8 cellular contexts compared by ENCODE assay signal in the genomic region with DNA sequence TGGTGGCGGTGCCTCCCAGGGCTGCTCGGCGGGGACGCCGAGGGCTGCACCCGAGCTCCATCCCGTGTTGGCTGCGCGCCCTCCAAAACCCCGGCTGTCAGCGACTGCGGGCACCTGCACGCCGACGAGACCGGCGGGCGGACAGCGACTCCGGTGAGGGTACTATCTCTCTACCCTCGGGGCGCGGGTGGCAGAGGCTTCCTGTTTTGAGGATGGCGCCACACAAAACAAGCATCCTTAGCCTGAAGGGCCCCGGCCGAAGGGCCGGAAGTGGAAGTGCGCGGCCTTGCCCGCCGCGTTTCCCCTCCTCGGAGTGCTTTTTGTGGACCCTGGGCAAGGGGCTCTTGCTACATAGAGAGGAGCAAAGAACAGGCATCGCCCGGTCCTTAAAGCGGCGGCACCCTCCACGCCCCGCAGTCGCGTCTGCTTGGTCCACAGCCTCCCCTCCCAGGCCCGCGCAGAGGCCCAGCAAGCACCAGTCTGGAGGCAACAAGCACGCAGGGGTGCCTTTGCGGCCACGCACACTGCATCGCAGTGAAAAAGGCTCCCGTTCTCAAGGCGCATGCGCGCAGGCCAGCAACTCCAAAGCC. TPM values are rescaled to one million over a fixed set of nuclear protein-coding genes. Genes with fewer than 3 reads are reported as not detected.
DNase-seq lines count a peak whose midpoint lies in the region; ATAC-seq and TF ChIP-seq lines count a peak whose summit lies in the region.

No MANE protein-coding gene starts in this region.

- H3K4me3 ChIP-seq in WERI-Rb-1 (ENCODE audit: low read depth, low read length) (peak overlapping the region; percentile 66), endocrine pancreas (ENCODE audit: control insufficient read depth, insufficient read depth, low read length) (peak overlapping the region; percentile 67), mononuclear cell (ENCODE audit: low read length) (peak overlapping the region; percentile 61)

- H3K9me3 ChIP-seq in WERI-Rb-1 (ENCODE audit: severe bottlenecking) (no peaks in the 10 kb centered on the region), endocrine pancreas (ENCODE audit: control insufficient read depth, low read length) (peaks cover 6% of the 10 kb centered on the region), mononuclear cell (ENCODE audit: low read depth, low read length) (peaks cover 11% of the 10 kb centered on the region)

- no peaks in the 10 kb centered on the region for H3K36me3 ChIP-seq in WERI-Rb-1
- no peaks in the 10 kb centered on the region for H3K36me3 ChIP-seq in endocrine pancreas (ENCODE audit: control insufficient read depth, insufficient read depth, low read length)

- peak; percentile 29 for ATAC-seq in HG02678 (IDR thresholded peaks at IDR 0.05; ENCODE audit: unreplicated experiment)
- ATAC-seq in stimulated activated naive CD8-positive, alpha-beta T cell treated with anti-CD3 and anti-CD28 coated beads, Interleukin-15, Interleukin-2, amounts not matched to agents 100 U/mL and 50 U/mL, for 24 hours, result peak; percentile 34

- DNase-seq in stimulated activated CD8-positive, alpha-beta memory T cell treated with anti-CD3 and anti-CD28 coated beads, Interleukin-12 subunit alpha, Interleukin-12 subunit beta, amount 100 ng/mL, for 1 hour (ENCODE audit: low read depth), result peak; percentile 45
- no peak for DNase-seq in stimulated activated CD8-positive, alpha-beta memory T cell treated with anti-CD3 and anti-CD28 coated beads, Interleukin-4, amount 100 ng/mL, for 48 hours
- DNase-seq in NCI-H1092 (lab: John Stamatoyannopoulos, UW), result peak; percentile 83
- DNase-seq in WERI-Rb-1, result peak; percentile 20
- DNase-seq in stimulated activated naive CD8-positive, alpha-beta T cell treated with anti-CD3 and anti-CD28 coated beads, Interleukin-15, Interleukin-2, amounts not matched to agents 100 U/mL and 50 U/mL, for 24 hours, result peak; percentile 72

- no peak for TF ChIP-seq CTCF in WERI-Rb-1 (IDR thresholded peaks at IDR 0.05; ENCODE audit: low read depth, low read length)

- H3K27ac ChIP-seq in WERI-Rb-1, result peak overlapping the region; percentile 92

- peaks cover 3% of the 10 kb centered on the region for H3K4me1 ChIP-seq in endocrine pancreas (ENCODE audit: control insufficient read depth, insufficient read depth, low read length)
- H3K4me1 ChIP-seq in mononuclear cell (ENCODE audit: insufficient read depth, low read length), result peaks cover 47% of the 10 kb centered on the region

- H3K9ac ChIP-seq in endocrine pancreas (ENCODE audit: control insufficient read depth, insufficient read depth, low read length), result peak overlapping the region; percentile 91

- no peaks in the 10 kb centered on the region for H3K27me3 ChIP-seq in WERI-Rb-1 (ENCODE audit: insufficient read depth, low read depth, severe bottlenecking)
- H3K27me3 ChIP-seq in endocrine pancreas (ENCODE audit: control insufficient read depth, insufficient read depth, low read length), result no peaks in the 10 kb centered on the region
- H3K27me3 ChIP-seq in mononuclear cell (ENCODE audit: insufficient read depth, low read length), result no peaks in the 10 kb centered on the region

RNA-seq across cellular contexts. Expression of a gene that starts 0.6 kb away (rescaled TPM):
- 37.2 TPM for total RNA-seq in mononuclear cell
